In genomic region chr6:55919909-55920308, GRCh38 we compare ENCODE assay signal across 31 cellular contexts. TPM values are rescaled to one million over a fixed set of nuclear protein-coding genes. Genes with fewer than 3 reads are reported as not detected.
"Had no signal": no experiment of that assay in that cellular context is flagged by ENCODE, and none has a peak within 500 bp of the region (broad histone marks: within the 10 kb centered on the region; RNA-seq: fewer than 3 reads in every experiment).

No MANE protein-coding gene starts in this region.

- H3K4me3 ChIP-seq: breast epithelium, MG63, Peyer's patch had no signal

- H3K4me3 Mint-ChIP-seq: activated B cell treated with CpG ODN at 0.5 μM for 24 hours; activated CD4-positive, alpha-beta T cell treated with anti-CD3 and anti-CD28 coated beads, Interleukin-2, amount 10 ng/mL, durations not matched to agents 24 days and 14 days; activated CD8-positive, alpha-beta memory T cell treated with anti-CD3 and anti-CD28 coated beads, Interleukin-2, amount 10 ng/mL, durations not matched to agents 7 days and 5 days; activated naive CD4-positive, alpha-beta T cell treated with anti-CD3 and anti-CD28 coated beads, Interleukin-2, amount 50 U/mL, for 24 hours; activated T-cell treated with anti-CD3 and anti-CD28 coated beads, Interleukin-2, amount 50 U/mL, for 24 hours; activated T-helper 1 cell treated with anti-CD3 and anti-CD28 coated beads, Interleukin-12 subunit alpha, Interleukin-12 subunit beta, Interleukin-2, Interleukin-4 antibody, amounts not matched to agents 30 ng/mL and 10 ng/mL and 1 ng/mL, durations not matched to agents 14 hours and 24 hours and 36 hours; T-helper 17 cell had no signal

- H3K27me3 Mint-ChIP-seq: activated B cell treated with CpG ODN at 0.5 μM for 24 hours; activated CD4-positive, alpha-beta T cell treated with anti-CD3 and anti-CD28 coated beads, Interleukin-2, amount 10 ng/mL, durations not matched to agents 24 days and 14 days; activated CD8-positive, alpha-beta memory T cell treated with anti-CD3 and anti-CD28 coated beads, Interleukin-2, amount 10 ng/mL, durations not matched to agents 7 days and 5 days; activated naive CD4-positive, alpha-beta T cell treated with anti-CD3 and anti-CD28 coated beads, Interleukin-2, amount 50 U/mL, for 24 hours; activated T-cell treated with anti-CD3 and anti-CD28 coated beads, Interleukin-2, amount 50 U/mL, for 24 hours; T-helper 17 cell had no signal

- H3K36me3 Mint-ChIP-seq: activated CD8-positive, alpha-beta memory T cell treated with anti-CD3 and anti-CD28 coated beads, Interleukin-2, amount 10 ng/mL, durations not matched to agents 7 days and 5 days; activated naive CD4-positive, alpha-beta T cell treated with anti-CD3 and anti-CD28 coated beads, Interleukin-2, amount 50 U/mL, for 24 hours had no signal

- DNase-seq: activated B cell treated with CpG ODN at 0.5 μM for 24 hours; activated CD4-positive, alpha-beta T cell treated with anti-CD3 and anti-CD28 coated beads for 1 hour; activated CD4-positive, alpha-beta T cell treated with anti-CD3 and anti-CD28 coated beads, Interleukin-2, amount 10 ng/mL, durations not matched to agents 24 days and 14 days; activated CD4-positive, alpha-beta T cell treated with anti-CD3 and anti-CD28 coated beads, Interleukin-2, amount 50 U/mL, for 48 hours; activated CD8-positive, alpha-beta memory T cell treated with anti-CD3 and anti-CD28 coated beads, Interleukin-2, amount 10 ng/mL, durations not matched to agents 7 days and 5 days; activated effector memory CD4-positive, alpha-beta T cell treated with Interleukin-2 at 50 U/mL for 16 hours; activated naive CD4-positive, alpha-beta T cell; activated T-cell treated with anti-CD3 and anti-CD28 coated beads, Interleukin-2, amount 50 U/mL, for 24 hours; aorta; central memory CD4-positive, alpha-beta T cell; MG63; MV-4-11; NCI-H1092 treated with DMSO at 0.1 percent for 48 hours; NCI-H1417 treated with DMSO at 0.1 percent for 48 hours; NCI-H1694; NCI-H2029; NCI-H2107; NCI-H2171 treated with DMSO at 0.1 percent for 48 hours; NCI-H510A treated with DMSO at 0.1 percent for 48 hours; NCI-H69; NK-92 treated with Interleukin-12 subunit alpha and Interleukin-12 subunit beta, amount 100 ng/mL, for 24 hours; OCI-M1; Peyer's patch; SHP77 treated with DMSO at 0.1 percent for 48 hours; T-helper 17 cell; T-helper 9 cell had no signal

- H3K27ac Mint-ChIP-seq: activated B cell treated with CpG ODN at 0.5 μM for 24 hours; activated CD4-positive, alpha-beta T cell treated with anti-CD3 and anti-CD28 coated beads, Interleukin-2, amount 10 ng/mL, durations not matched to agents 24 days and 14 days; activated CD8-positive, alpha-beta memory T cell treated with anti-CD3 and anti-CD28 coated beads, Interleukin-2, amount 10 ng/mL, durations not matched to agents 7 days and 5 days; activated naive CD4-positive, alpha-beta T cell treated with anti-CD3 and anti-CD28 coated beads, Interleukin-2, amount 50 U/mL, for 24 hours; activated T-cell treated with anti-CD3 and anti-CD28 coated beads, Interleukin-2, amount 50 U/mL, for 24 hours; activated T-helper 1 cell treated with anti-CD3 and anti-CD28 coated beads, Interleukin-12 subunit alpha, Interleukin-12 subunit beta, Interleukin-2, Interleukin-4 antibody, amounts not matched to agents 30 ng/mL and 10 ng/mL and 1 ng/mL, durations not matched to agents 14 hours and 24 hours and 36 hours; T-helper 17 cell had no signal

- H3K27ac ChIP-seq: breast epithelium, Peyer's patch had no signal

- H3K36me3 ChIP-seq: breast epithelium, MG63, Peyer's patch had no signal

- H3K4me1 Mint-ChIP-seq: activated B cell treated with CpG ODN at 0.5 μM for 24 hours; activated CD4-positive, alpha-beta T cell treated with anti-CD3 and anti-CD28 coated beads, Interleukin-2, amount 10 ng/mL, durations not matched to agents 24 days and 14 days; activated CD8-positive, alpha-beta memory T cell treated with anti-CD3 and anti-CD28 coated beads, Interleukin-2, amount 10 ng/mL, durations not matched to agents 7 days and 5 days; activated naive CD4-positive, alpha-beta T cell treated with anti-CD3 and anti-CD28 coated beads, Interleukin-2, amount 50 U/mL, for 24 hours; T-helper 17 cell had no signal

- H3K9me3 ChIP-seq: breast epithelium, MG63, Peyer's patch had no signal

- H3K4me1 ChIP-seq: breast epithelium, Peyer's patch had no signal

- H3K9me3 Mint-ChIP-seq: activated CD4-positive, alpha-beta T cell treated with anti-CD3 and anti-CD28 coated beads, Interleukin-2, amount 10 ng/mL, durations not matched to agents 24 days and 14 days; activated naive CD4-positive, alpha-beta T cell treated with anti-CD3 and anti-CD28 coated beads, Interleukin-2, amount 50 U/mL, for 24 hours; activated T-helper 1 cell treated with anti-CD3 and anti-CD28 coated beads, Interleukin-12 subunit alpha, Interleukin-12 subunit beta, Interleukin-2, Interleukin-4 antibody, amounts not matched to agents 30 ng/mL and 10 ng/mL and 1 ng/mL, durations not matched to agents 14 hours and 24 hours and 36 hours had no signal

- H3K27me3 ChIP-seq: breast epithelium, MG63, Peyer's patch had no signal

- ATAC-seq: activated CD8-positive, alpha-beta memory T cell treated with anti-CD3 and anti-CD28 coated beads, Interleukin-2, amount 10 ng/mL, durations not matched to agents 7 days and 5 days; T-helper 17 cell had no signal

RNA-seq across cellular contexts. Expression of gene BMP5, which starts 44.5 kb away (rescaled TPM):
- total RNA-seq: activated B cell treated with CpG ODN at 0.5 μM for 24 hours; activated CD4-positive, alpha-beta T cell treated with anti-CD3 and anti-CD28 coated beads, Interleukin-2, amount 10 ng/mL, durations not matched to agents 24 days and 14 days; activated CD8-positive, alpha-beta memory T cell treated with anti-CD3 and anti-CD28 coated beads, Interleukin-2, amount 10 ng/mL, durations not matched to agents 7 days and 5 days; activated T-helper 1 cell treated with anti-CD3 and anti-CD28 coated beads, Interleukin-12 subunit alpha, Interleukin-12 subunit beta, Interleukin-2, Interleukin-4 antibody, amounts not matched to agents 30 ng/mL and 10 ng/mL and 1 ng/mL, durations not matched to agents 14 hours and 24 hours and 36 hours; chondrocyte; SK-MEL-5; T-helper 17 cell had no signal
